Comparison of ENCODE assay signal across 17 cellular contexts in genomic region chr18:63272638-63273037, GRCh38. TPM values are rescaled to one million over a fixed set of nuclear protein-coding genes. Genes with fewer than 3 reads are reported as not detected.
DNase-seq lines count a peak whose midpoint lies in the region; ATAC-seq and TF ChIP-seq lines count a peak whose summit lies in the region.
"Had no signal": no experiment of that assay in that cellular context is flagged by ENCODE, and none has a peak within 500 bp of the region (broad histone marks: within the 10 kb centered on the region; RNA-seq: fewer than 3 reads in every experiment).

No MANE protein-coding gene starts in this region.

- POLR2A ChIA-PET in naive thymus-derived CD8-positive, alpha-beta T cell (lab: Charles Lee) = interaction anchor here (0.6 to 1.6 kb wide), 4 partner anchors 17 to 52 kb away, joined by 3 to 6 read pairs (median 3); no protein-coding TSS in a partner anchor

- no peak for ATAC-seq in CD4-positive, CD25-positive, alpha-beta regulatory T cell (ENCODE audit: low read depth in 2 of 2)
- ATAC-seq in naive thymus-derived CD8-positive, alpha-beta T cell = no peak
- ATAC-seq: GM23338, PC-3 had no signal

- peak overlapping the region; percentile 13 for H3K4me3 ChIP-seq in CD4-positive, CD25-positive, alpha-beta regulatory T cell (ENCODE audit: low read depth, low read length)
- H3K4me3 ChIP-seq in subcutaneous abdominal adipose tissue (ENCODE audit: low read depth in 1 of 5, low read length in 5 of 5) (no peak overlapping the region), stomach (no peak overlapping the region)
- H3K4me3 ChIP-seq: GM23338 had no signal

- H3K9ac ChIP-seq in subcutaneous abdominal adipose tissue (ENCODE audit: low read length in 5 of 5) = peak overlapping the region in 2 of 5 donors; percentile 38 to 52

- WGBS in stomach, 5 donors = 59 to 75% (median 64%) methylated on average over 1 of the region's 1 CpG

- no peaks in the 10 kb centered on the region for H3K9me3 Mint-ChIP-seq in CD4-positive, CD25-positive, alpha-beta regulatory T cell
- H3K9me3 Mint-ChIP-seq in nephron = no peaks in the 10 kb centered on the region
- H3K9me3 Mint-ChIP-seq in naive thymus-derived CD8-positive, alpha-beta T cell = no peaks in the 10 kb centered on the region
- H3K9me3 Mint-ChIP-seq: GM23338 had no signal

- H3K27me3 ChIP-seq in CD4-positive, CD25-positive, alpha-beta regulatory T cell (ENCODE audit: control insufficient read depth, insufficient read depth, low read length) = no peaks in the 10 kb centered on the region
- H3K27me3 ChIP-seq in subcutaneous abdominal adipose tissue (ENCODE audit: control insufficient read depth in 5 of 5, insufficient read depth in 4 of 5, low read length in 5 of 5) (no peaks in the 10 kb centered on the region), stomach (no peaks in the 10 kb centered on the region)

- H3K27ac Mint-ChIP-seq in CD4-positive, CD25-positive, alpha-beta regulatory T cell = peak overlapping the region in 1 of 3 donors; percentile 4
- H3K27ac Mint-ChIP-seq in nephron = peak overlapping the region; percentile 0 to 46 (median 43)
- peak overlapping the region in 5 of 10 donors; percentile 52 to 82 (median 71) for H3K27ac Mint-ChIP-seq in naive thymus-derived CD8-positive, alpha-beta T cell
- H3K27ac Mint-ChIP-seq: GM23338 had no signal

- TF ChIP-seq EP300 in stomach (IDR thresholded peaks at IDR 0.05) = no peak

- peaks cover 31 to 97% (median 78%) of the 10 kb centered on the region in 4 donors for H3K4me1 Mint-ChIP-seq in CD4-positive, CD25-positive, alpha-beta regulatory T cell
- H3K4me1 Mint-ChIP-seq in nephron = peaks cover 35% of the 10 kb centered on the region
- peaks cover 41 to 97% (median 80%) of the 10 kb centered on the region in 4 donors for H3K4me1 Mint-ChIP-seq in naive thymus-derived CD8-positive, alpha-beta T cell
- H3K4me1 Mint-ChIP-seq: GM23338 had no signal

- TF ChIP-seq CTCF in nephron (IDR thresholded peaks at IDR 0.05; ENCODE audit: unreplicated experiment in 3 of 3) = no peak
- no peak for TF ChIP-seq CTCF in stomach (IDR thresholded peaks at IDR 0.05)

- no peaks in the 10 kb centered on the region for H3K27me3 Mint-ChIP-seq in CD4-positive, CD25-positive, alpha-beta regulatory T cell
- no peaks in the 10 kb centered on the region for H3K27me3 Mint-ChIP-seq in nephron (ENCODE audit: low read depth)
- H3K27me3 Mint-ChIP-seq in naive thymus-derived CD8-positive, alpha-beta T cell = no peaks in the 10 kb centered on the region

- TF ChIP-seq POLR2A in stomach (IDR thresholded peaks at IDR 0.05) = no peak

- no peak overlapping the region for H3K4me3 Mint-ChIP-seq in CD4-positive, CD25-positive, alpha-beta regulatory T cell
- no peak overlapping the region for H3K4me3 Mint-ChIP-seq in nephron
- H3K4me3 Mint-ChIP-seq in naive thymus-derived CD8-positive, alpha-beta T cell = peak overlapping the region in 4 of 10 donors; percentile 30 to 60 (median 45)
- H3K4me3 Mint-ChIP-seq: GM23338 had no signal

- DNase-seq in CD4-positive, CD25-positive, alpha-beta regulatory T cell = no peak
- DNase-seq in SK-N-DZ (ENCODE audit: low spot score) (peak; percentile 65), inferior parietal cortex (ENCODE audit: extremely low spot score) (no peak), GM19240 (ENCODE audit: insufficient read length, low spot score) (no peak), stomach (no peak)
- DNase-seq in naive thymus-derived CD8-positive, alpha-beta T cell = no peak
- DNase-seq: DMS79, KBM-7, NCI-H1417 treated with DMSO at 0.1 percent for 48 hours, NCI-H1930, NCI-H2171, NCI-H446 treated with DMSO at 0.1 percent for 48 hours, PC-3 had no signal

- intact Hi-C loops in stomach (cut with DNase I; ENCODE audit: low total_unique reads) = no loop called here

- H3K36me3 Mint-ChIP-seq in CD4-positive, CD25-positive, alpha-beta regulatory T cell = peaks cover 38% of the 10 kb centered on the region
- no peaks in the 10 kb centered on the region for H3K36me3 Mint-ChIP-seq in nephron (ENCODE audit: low read depth)
- peaks cover 5 to 18% (median 17%) of the 10 kb centered on the region in 3 donors for H3K36me3 Mint-ChIP-seq in naive thymus-derived CD8-positive, alpha-beta T cell

- H3K36me3 ChIP-seq in CD4-positive, CD25-positive, alpha-beta regulatory T cell (ENCODE audit: control insufficient read depth, insufficient read depth, low read length) = peaks cover 15% of the 10 kb centered on the region
- H3K36me3 ChIP-seq in subcutaneous abdominal adipose tissue (ENCODE audit: control insufficient read depth in 5 of 5, insufficient read depth in 5 of 5, low read length in 5 of 5) (no peaks in the 10 kb centered on the region), stomach (no peaks in the 10 kb centered on the region)

- H3K4me1 ChIP-seq in CD4-positive, CD25-positive, alpha-beta regulatory T cell (ENCODE audit: control insufficient read depth, insufficient read depth, low read length, poor library complexity, severe bottlenecking) = peaks cover 21% of the 10 kb centered on the region
- H3K4me1 ChIP-seq in subcutaneous abdominal adipose tissue (ENCODE audit: control insufficient read depth in 5 of 5, insufficient read depth in 5 of 5, low read length in 5 of 5) (peaks cover 5 to 34% (median 21%) of the 10 kb centered on the region in 5 donors), stomach (peaks cover 0 to 24% (median 9%) of the 10 kb centered on the region in 4 donors)

- no peak overlapping the region for H3K27ac ChIP-seq in CD4-positive, CD25-positive, alpha-beta regulatory T cell (ENCODE audit: insufficient read depth, low read length, poor library complexity, severe bottlenecking)
- H3K27ac ChIP-seq in subcutaneous abdominal adipose tissue (ENCODE audit: low read depth, low read length) = peak overlapping the region; percentile 81
- no peak overlapping the region for H3K27ac ChIP-seq in stomach
- H3K27ac ChIP-seq: RWPE1 had no signal

- H3K9me3 ChIP-seq in CD4-positive, CD25-positive, alpha-beta regulatory T cell (ENCODE audit: control insufficient read depth in 2 of 2, low read length in 2 of 2) = no peaks in the 10 kb centered on the region
- H3K9me3 ChIP-seq in subcutaneous abdominal adipose tissue (ENCODE audit: control insufficient read depth in 5 of 5, low read length in 5 of 5) (no peaks in the 10 kb centered on the region), stomach (no peaks in the 10 kb centered on the region)

RNA-seq across cellular contexts. Expression of gene BCL2, which starts 46.9 kb away (rescaled TPM):
- 125 TPM for total RNA-seq in CD4-positive, CD25-positive, alpha-beta regulatory T cell
- polyA plus RNA-seq in CD4-positive, CD25-positive, alpha-beta regulatory T cell = 10 to 100 TPM; 19.1 to 39.0 (median 29.5) TPM
- 16.1 and 17.4 TPM in 2 replicates for polyA plus RNA-seq in SK-N-DZ (2014; cell fraction: cytosol; rRNA removed)
- 6.6 and 7.0 TPM in 2 replicates for polyA plus RNA-seq in SK-N-DZ (2014; cell fraction: nucleus; rRNA removed)
- total RNA-seq in naive thymus-derived CD8-positive, alpha-beta T cell = 10 to 100 TPM; 32.9 to 33.1 TPM
- polyA plus RNA-seq in naive thymus-derived CD8-positive, alpha-beta T cell = 10 to 100 TPM; 24.3 to 40.2 (median 31.3) TPM
- total RNA-seq in stomach = 10 to 100 TPM in 3 of 5 donors, 1 to 10 TPM in 2; 3.5 to 53.9 (median 12.1) TPM
- 1 to 10 TPM; 1.5 to 3.7 (median 1.5) TPM for polyA plus RNA-seq in stomach
